22 cellular contexts compared by ENCODE assay signal in genomic region chr5:180251887-180252286, GRCh38. TPM values are rescaled to one million over a fixed set of nuclear protein-coding genes. Genes with fewer than 3 reads are reported as not detected.
"Had no signal": no experiment of that assay in that cellular context is flagged by ENCODE, and none has a peak within 500 bp of the region (broad histone marks: within the 10 kb centered on the region; RNA-seq: fewer than 3 reads in every experiment).

No MANE protein-coding gene starts in this region.

- H3K36me3 ChIP-seq: ovary had no signal

- H3K4me3 Mint-ChIP-seq: natural killer cell, neural crest cell had no signal

- H3K27ac Mint-ChIP-seq: natural killer cell had no signal

- H3K4me3 ChIP-seq: colonic mucosa, heart left ventricle, mucosa of descending colon, ovary, right atrium auricular region, sigmoid colon, stomach, tibial artery had no signal

- H3K27ac ChIP-seq: colonic mucosa, heart left ventricle, ovary, right atrium auricular region, sigmoid colon, stomach, tibial artery had no signal

- H3K4me1 Mint-ChIP-seq: neural crest cell had no signal

- DNase-seq: colonic mucosa; dermis blood vessel endothelial cell; foreskin melanocyte; heart left ventricle; hippocampal formation; kidney glomerular epithelial cell; mammary epithelial cell; mucosa of descending colon; natural killer cell; nucleus accumbens; ovary; sigmoid colon; small intestine; stimulated activated CD4-positive, alpha-beta T cell treated with anti-CD3 and anti-CD28 coated beads, Interleukin-12 subunit alpha, Interleukin-12 subunit beta, amount 100 ng/mL, for 4 hours; stimulated activated naive CD4-positive, alpha-beta T cell; stomach; tibial artery had no signal

- H3K27me3 ChIP-seq: colonic mucosa, heart left ventricle, ovary, right atrium auricular region, sigmoid colon, stomach, tibial artery had no signal

- H3K4me1 ChIP-seq: colonic mucosa, heart left ventricle, right atrium auricular region, sigmoid colon, stomach, tibial artery had no signal

RNA-seq across cellular contexts. Expression of gene RASGEF1C, which starts 42.9 kb away (rescaled TPM):
- total RNA-seq: dermis blood vessel endothelial cell, mesenteric fat pad, myocyte, natural killer cell, ureter had no signal
- polyA plus RNA-seq: mammary epithelial cell had no signal
